8 cellular contexts compared by ENCODE assay signal in genomic region chr9:34646211-34647083, GRCh38.
DNase-seq lines count a peak whose midpoint lies in the region; ATAC-seq and TF ChIP-seq lines count a peak whose summit lies in the region.

Gene GALT, plus strand, starts transcription at chr9:34646675. Its CDS starts 30 bp downstream, at chr9:34646705.

- POLR2A ChIA-PET in RWPE1 (lab: Yijun Ruan, JAX; ENCODE audit: low non-redundant PET): interaction anchor here (0.7 to 1.5 kb wide), 4 partner anchors 8 to 36 kb away, joined by 3 to 5 read pairs (median 4); partner anchors contain the start of gene SIGMAR1

- TF ChIP-seq CTCF in LNCAP (IDR thresholded peaks at IDR 0.05): peak; percentile 57
- peak; percentile 80 for TF ChIP-seq CTCF in RWPE1 (conservative IDR thresholded peaks at IDR 0.05; ENCODE audit: low read depth)
- peak; percentile 33 to 56 (median 47) for TF ChIP-seq CTCF in nephron (IDR thresholded peaks at IDR 0.05; ENCODE audit: unreplicated experiment in 3 of 3)

- peaks cover 30% of the 10 kb centered on the region for H3K36me3 Mint-ChIP-seq in nephron (ENCODE audit: low read depth)

- ATAC-seq in stimulated activated naive CD8-positive, alpha-beta T cell treated with anti-CD3 and anti-CD28 coated beads, Interleukin-15, Interleukin-2, amounts not matched to agents 100 U/mL and 50 U/mL, for 24 hours: peak; percentile 85

- CTCF ChIA-PET in RWPE1 (lab: Yijun Ruan, JAX): interaction anchor here (0.6 to 2.2 kb wide), 11 partner anchors 8 to 348 kb away, joined by 3 to 7 read pairs (median 5); partner anchors contain the start of gene SIGMAR1

- peak within 1 kb of the TSS; percentile 89 for H3K27ac ChIP-seq in RWPE1

- H3K9me3 Mint-ChIP-seq in nephron: no peaks in the 10 kb centered on the region

- DNase-seq in ELF-1 (ENCODE audit: low read depth, low spot score): peak; percentile 98
- DNase-seq in GOT3 (lab: John Stamatoyannopoulos, UW): peak; percentile 41
- DNase-seq in RWPE1 (ENCODE audit: low spot score): peak; percentile 100
- peak; percentile 95 for DNase-seq in activated T-helper 9 cell treated with anti-CD3 and anti-CD28 coated beads, Interleukin-2, amount 50 U/mL, for 16 hours (ENCODE audit: low read depth)
- DNase-seq in fibroblast of peridontal ligament (ENCODE audit: extremely low read depth): peak; percentile 75
- DNase-seq in stimulated activated naive CD8-positive, alpha-beta T cell treated with anti-CD3 and anti-CD28 coated beads, Interleukin-15, Interleukin-2, amounts not matched to agents 100 U/mL and 50 U/mL, for 24 hours: peak; percentile 99

- peak within 1 kb of the TSS; percentile 90 to 96 (median 91) for H3K4me3 Mint-ChIP-seq in nephron

- peaks cover 39% of the 10 kb centered on the region for H3K4me1 Mint-ChIP-seq in nephron

- no peaks in the 10 kb centered on the region for H3K27me3 Mint-ChIP-seq in nephron (ENCODE audit: low read depth)

- peak within 1 kb of the TSS; percentile 95 to 97 (median 97) for H3K27ac Mint-ChIP-seq in nephron

Comparison
In these comparisons a context has a peak if more than half of its experiments do, and no peak if none do; other contexts are left out.
1. Peak in every context shown above with its lines: DNase-seq, ATAC-seq and H3K27ac ChIP-seq.
2. DNase-seq: peak in every context shown above with its lines; median percentile 100 in RWPE1; 99 in stimulated activated naive CD8-positive, alpha-beta T cell treated with anti-CD3 and anti-CD28 coated beads, Interleukin-15, Interleukin-2, amounts not matched to agents 100 U/mL and 50 U/mL, for 24 hours; 98 in ELF-1; 95 in activated T-helper 9 cell treated with anti-CD3 and anti-CD28 coated beads, Interleukin-2, amount 50 U/mL, for 16 hours; 75 in fibroblast of peridontal ligament; 41 in GOT3.